1 cellular context compared by ENCODE assay signal in genomic region chr17:45948881-45949624, GRCh38.
TF ChIP-seq lines count a peak whose summit lies in the region.

No MANE protein-coding gene starts in this region.

TF ChIP-seq in HepG2, 621 proteins besides CTCF, POLR2A, EP300 and RAD21 (continued from another document and continues in another):
- TF ChIP-seq ELK4 (CRISPR knock-in tag; IDR thresholded peaks at IDR 0.05; ENCODE audit: borderline replicate concordance) (no peak), ZSCAN30 (CRISPR knock-in tag; IDR thresholded peaks at IDR 0.05) (no peak), LRRFIP1 (CRISPR knock-in tag; conservative IDR thresholded peaks at IDR 0.05) (no peak), ERF (CRISPR knock-in tag; IDR thresholded peaks at IDR 0.05) (peak; percentile 73; the same call in 1 of the 2 replicates), LCORL (IDR thresholded peaks at IDR 0.05) (no peak), LCORL (CRISPR knock-in tag; IDR thresholded peaks at IDR 0.05) (peak; percentile 89; the same call in 1 of the 2 replicates), MED13 (CRISPR knock-in tag; IDR thresholded peaks at IDR 0.05) (no peak), ZFP36L2 (CRISPR knock-in tag; IDR thresholded peaks at IDR 0.05) (no peak), GPN1 (CRISPR knock-in tag; IDR thresholded peaks at IDR 0.05; ENCODE audit: borderline replicate concordance) (no peak), FIP1L1 (IDR thresholded peaks at IDR 0.05; ENCODE audit: borderline replicate concordance, insufficient read depth, low read depth, low read length) (no peak), PCBP1 (IDR thresholded peaks at IDR 0.05; ENCODE audit: borderline replicate concordance, low read depth, low read length) (no peak), SUZ12 (IDR thresholded peaks at IDR 0.05; ENCODE audit: low read depth, low read length) (no peak), UBTF (CRISPR knock-in tag; IDR thresholded peaks at IDR 0.05) (peak; percentile 84), FOSL2 (CRISPR knock-in tag; IDR thresholded peaks at IDR 0.05) (peak; percentile 95), KLF15 (CRISPR knock-in tag; IDR thresholded peaks at IDR 0.05; ENCODE audit: borderline replicate concordance) (no peak), ZNF33B (CRISPR knock-in tag; IDR thresholded peaks at IDR 0.05) (no peak; the same call in 1 of the 2 replicates), ZNF773 (CRISPR knock-in tag; IDR thresholded peaks at IDR 0.05; ENCODE audit: borderline replicate concordance) (no peak), ZSCAN5A (CRISPR knock-in tag; IDR thresholded peaks at IDR 0.05; ENCODE audit: borderline replicate concordance) (0 out of 2 replicates have a peak, but pooled peaks have one; percentile 54), RXRB (CRISPR knock-in tag; IDR thresholded peaks at IDR 0.05; ENCODE audit: borderline replicate concordance) (peak; percentile 65; the same call in 1 of the 2 replicates), YEATS2 (CRISPR knock-in tag; IDR thresholded peaks at IDR 0.05; ENCODE audit: borderline replicate concordance) (peak; percentile 80; the same call in 1 of the 2 replicates), RERE (CRISPR knock-in tag; IDR thresholded peaks at IDR 0.05; ENCODE audit: low read depth) (no peak), CSRNP2 (CRISPR knock-in tag; conservative IDR thresholded peaks at IDR 0.05; ENCODE audit: low read depth) (no peak), ZBTB4 (CRISPR knock-in tag; IDR thresholded peaks at IDR 0.05; ENCODE audit: borderline replicate concordance) (peak; percentile 48; the same call in 1 of the 2 replicates), SALL1 (CRISPR knock-in tag; IDR thresholded peaks at IDR 0.05) (peak; percentile 73), CREB1 (IDR thresholded peaks at IDR 0.05) (no peak), CREB1 (CRISPR knock-in tag; IDR thresholded peaks at IDR 0.05) (no peak), XBP1 (CRISPR knock-in tag; IDR thresholded peaks at IDR 0.05) (no peak), ZC3H4 (CRISPR knock-in tag; IDR thresholded peaks at IDR 0.05; ENCODE audit: borderline replicate concordance) (no peak), DR1 (CRISPR knock-in tag; IDR thresholded peaks at IDR 0.05) (no peak), REXO4 (CRISPR knock-in tag; IDR thresholded peaks at IDR 0.05; ENCODE audit: borderline replicate concordance) (no peak), HNRNPLL (IDR thresholded peaks at IDR 0.05; ENCODE audit: low read depth, low read length, poor library complexity, severe bottlenecking) (peak; percentile 66), ETS1 (CRISPR knock-in tag; IDR thresholded peaks at IDR 0.05) (no peak), HINFP (CRISPR knock-in tag; IDR thresholded peaks at IDR 0.05; ENCODE audit: low read depth) (0 out of 2 replicates have a peak, but pooled peaks have one; percentile 26), RBM39 (IDR thresholded peaks at IDR 0.05; ENCODE audit: low read depth, low read length, poor library complexity, severe bottlenecking) (peak; percentile 63), RARA (CRISPR knock-in tag; IDR thresholded peaks at IDR 0.05) (peak; percentile 28; the same call in 1 of the 2 replicates), ATF7-NPFF (CRISPR knock-in tag; IDR thresholded peaks at IDR 0.05; ENCODE audit: low read depth) (no peak), ATAD3A (CRISPR knock-in tag; IDR thresholded peaks at IDR 0.05) (no peak), FOXK1 (CRISPR knock-in tag; IDR thresholded peaks at IDR 0.05; ENCODE audit: borderline replicate concordance, low read depth) (peak; percentile 46; the same call in 1 of the 2 replicates), ZNF564 (CRISPR knock-in tag; IDR thresholded peaks at IDR 0.05) (no peak), NFATC3 (CRISPR knock-in tag; IDR thresholded peaks at IDR 0.05) (no peak), ZNF766 (CRISPR knock-in tag; IDR thresholded peaks at IDR 0.05; ENCODE audit: borderline replicate concordance) (no peak), EEA1 (CRISPR knock-in tag; IDR thresholded peaks at IDR 0.05; ENCODE audit: borderline replicate concordance) (no peak)
